Comparison of ENCODE assay signal across 13 cellular contexts in the genomic region with DNA sequence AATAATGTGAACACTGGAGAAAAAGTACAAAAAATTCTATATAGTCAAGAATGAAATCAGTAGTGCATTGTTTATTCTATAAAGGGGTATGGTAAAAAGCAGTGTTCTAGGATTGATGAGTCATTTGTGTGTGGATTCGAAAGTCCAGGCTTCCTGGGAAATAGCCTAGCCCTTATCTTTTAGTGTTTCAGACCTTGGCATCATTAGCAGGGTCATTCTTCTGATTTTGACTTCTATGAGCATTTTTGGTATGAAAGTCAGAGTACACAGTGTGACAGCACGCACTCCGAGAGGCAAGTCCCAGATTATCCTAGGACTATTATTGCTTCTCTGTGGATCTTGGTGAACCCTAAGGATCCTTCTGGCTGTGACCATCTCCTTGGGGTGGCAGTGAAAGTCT. TPM values are rescaled to one million over a fixed set of nuclear protein-coding genes. Genes with fewer than 3 reads are reported as not detected.
A peak's percentile ranks its signal among the peaks of the same experiment; 100 is the strongest.
DNase-seq lines count a peak whose midpoint lies in the region; ATAC-seq and TF ChIP-seq lines count a peak whose summit lies in the region.
"Had no signal": no experiment of that assay in that cellular context is flagged by ENCODE, and none has a peak within 500 bp of the region (broad histone marks: within the 10 kb centered on the region; RNA-seq: fewer than 3 reads in every experiment).

No MANE protein-coding gene starts in this region.

- H3K23ac ChIP-seq in IMR-90 (ENCODE audit: low read depth, low read length) = no peak overlapping the region

- H2BK20ac ChIP-seq in IMR-90 (ENCODE audit: low read depth, low read length) = no peak overlapping the region

- no peak overlapping the region for H4K91ac ChIP-seq in IMR-90 (ENCODE audit: insufficient read depth, low read depth, low read length)

- H2AK5ac ChIP-seq in IMR-90 (ENCODE audit: low read depth, low read length) = no peak overlapping the region

- H4K5ac ChIP-seq in IMR-90 (ENCODE audit: low read depth, low read length) = no peak overlapping the region

- in situ Hi-C loops in IMR-90 (cut with MboI; ENCODE audit: low sequenced_read_pairs) = no loop called here

- peak; percentile 22 for DNase-seq in IMR-90
- no peak for DNase-seq in body of pancreas
- no peak for DNase-seq in left colon
- DNase-seq in thoracic aorta (ENCODE audit: low spot score) = no peak
- DNase-seq in DMS153 treated with DMSO at 0.1 percent for 48 hours (lab: John Stamatoyannopoulos, UW; ENCODE audit: unreplicated experiment) = no peak
- no peak for DNase-seq in GM10248 (ENCODE audit: extremely low spot score)
- DNase-seq in AG08395 (ENCODE audit: low spot score) = no peak
- DNase-seq: activated CD4-positive, alpha-beta T cell treated with anti-CD3 and anti-CD28 coated beads for 36 hours; activated CD8-positive, alpha-beta memory T cell treated with anti-CD3 and anti-CD28 coated beads, Interleukin-2, amount 10 ng/mL, durations not matched to agents 7 days and 5 days; HFFc6; MM.1S; NCI-H1930 had no signal

- WGBS in IMR-90 (ENCODE audit: extremely low coverage in 2 of 2, insufficient read length in 1 of 2), 2 experiments = no CpG with 5 or more reads among the region's 3 CpGs
- WGBS in body of pancreas, 2 donors = 45 to 51% methylated on average over 3 of the region's 3 CpGs

- POLR2A ChIA-PET in IMR-90 (lab: Charles Lee; ENCODE audit: unreplicated experiment) = no interaction called here
- POLR2A ChIA-PET in GM10248 (lab: Yijun Ruan, JAX) = no interaction called here

- H2BK5ac ChIP-seq in IMR-90 (ENCODE audit: low read depth, low read length, poor library complexity, severe bottlenecking) = no peak overlapping the region

- H3K9ac ChIP-seq in IMR-90 (ENCODE audit: low read depth, low read length) = no peak overlapping the region

- no peak overlapping the region for H4K8ac ChIP-seq in IMR-90 (ENCODE audit: low read depth in 2 of 2, low read length in 2 of 2)

- no TSS peak for BruUV-seq in IMR-90 (replicated peaks; lab: Mats Ljungman, UMichigan)

- CTCF ChIA-PET in IMR-90 (lab: Yijun Ruan, JAX) (no interaction called here), GM10248 (lab: Yijun Ruan, JAX) (interaction anchor here (1.3 kb wide), 1 partner anchor 9 kb away, joined by 3 read pairs; no protein-coding TSS in a partner anchor)

- no peak overlapping the region for H3K18ac ChIP-seq in IMR-90 (ENCODE audit: low read depth, low read length)

- ATAC-seq in IMR-90 (ENCODE audit: low read depth) (peak; percentile 73), body of pancreas (peak; percentile 58), left colon (peak; percentile 78), thoracic aorta (ENCODE audit: insufficient number of reproducible peaks, low FRiP score, low read depth) (peak; percentile 76)
- ATAC-seq: activated CD4-positive, alpha-beta T cell treated with anti-CD3 and anti-CD28 coated beads for 36 hours; activated CD8-positive, alpha-beta memory T cell treated with anti-CD3 and anti-CD28 coated beads, Interleukin-2, amount 10 ng/mL, durations not matched to agents 7 days and 5 days had no signal

- dilution Hi-C loops in IMR-90 (cut with HindIII; ENCODE audit: low sequenced_read_pairs, unreplicated experiment) = no loop called here

- no peak overlapping the region for H2AK9ac ChIP-seq in IMR-90 (replicated peaks; ENCODE audit: low read depth, low read length, poor library complexity)

- no peak overlapping the region for H2AFZ ChIP-seq in IMR-90 (replicated peaks; ENCODE audit: low read length, poor library complexity)

- TF ChIP-seq RAD21 in IMR-90 (IDR thresholded peaks at IDR 0.05; ENCODE audit: low read length) = no peak

- TF ChIP-seq CTCF in IMR-90 (conservative IDR thresholded peaks at IDR 0.05; ENCODE audit: low read depth, low read length) = no peak
- TF ChIP-seq CTCF in body of pancreas (IDR thresholded peaks at IDR 0.05) = no peak
- TF ChIP-seq CTCF in thoracic aorta (IDR thresholded peaks at IDR 0.05) = no peak
- no peak for TF ChIP-seq CTCF in GM10248 (IDR thresholded peaks at IDR 0.05; ENCODE audit: control extremely low read depth, extremely low read depth, low read depth, missing control alignments)

- H3K36me3 ChIP-seq in IMR-90 (ENCODE audit: control insufficient read depth, insufficient read depth, low read length) (no peaks in the 10 kb centered on the region), body of pancreas (replicated peaks in 1 of 2; ENCODE audit: insufficient read depth in 1 of 2, low read depth in 2 of 2) (no peaks in the 10 kb centered on the region), thoracic aorta (no peaks in the 10 kb centered on the region)
- H3K36me3 ChIP-seq: prostate gland had no signal

- no peaks in the 10 kb centered on the region for H3K9me1 ChIP-seq in IMR-90 (ENCODE audit: insufficient read depth, low read length)

- H3K27ac ChIP-seq in IMR-90 (ENCODE audit: insufficient read depth, low read length) (no peak overlapping the region), body of pancreas (no peak overlapping the region), thoracic aorta (peak overlapping the region; percentile 67 to 70)
- H3K27ac ChIP-seq: prostate gland had no signal

- intact Hi-C loops in IMR-90 (cut with micrococcal nuclease) = no loop called here
- intact Hi-C loops in body of pancreas (cut with DNase I) = no loop called here
- intact Hi-C loops in left colon (cut with DNase I, micrococcal nuclease) = loop anchor here in 1 of 2 donors (10.0 kb wide), 1 partner anchor 257 kb away; no protein-coding TSS in a partner anchor

- no peaks in the 10 kb centered on the region; a peak in 1 of 4 replicates for H3K79me1 ChIP-seq in IMR-90 (ENCODE audit: low read depth in 1 of 2, low read length in 2 of 2)

- no peaks in the 10 kb centered on the region for H4K20me1 ChIP-seq in IMR-90 (ENCODE audit: insufficient read depth, low read length)

- no peak overlapping the region for H3K4me2 ChIP-seq in IMR-90 (ENCODE audit: low read depth, low read length)

- H3K14ac ChIP-seq in IMR-90 (replicated peaks; ENCODE audit: low read depth, low read length) = no peak overlapping the region

- H3K56ac ChIP-seq in IMR-90 (ENCODE audit: extremely low read depth, insufficient read depth, low read length) = no peak overlapping the region

- H3K27me3 ChIP-seq in IMR-90 (ENCODE audit: control insufficient read depth, insufficient read depth, low read length) = no peaks in the 10 kb centered on the region
- no peaks in the 10 kb centered on the region for H3K27me3 ChIP-seq in body of pancreas
- H3K27me3 ChIP-seq in thoracic aorta (replicated peaks; ENCODE audit: insufficient read depth) = no peaks in the 10 kb centered on the region

- H2BK120ac ChIP-seq in IMR-90 (ENCODE audit: low read depth, low read length) = no peak overlapping the region

- no peak overlapping the region for H3K4ac ChIP-seq in IMR-90 (ENCODE audit: low read depth, low read length)

- H3K9me3 ChIP-seq in IMR-90 (ENCODE audit: control insufficient read depth, insufficient read depth, low read length) (no peaks in the 10 kb centered on the region), body of pancreas (no peaks in the 10 kb centered on the region), thoracic aorta (no peaks in the 10 kb centered on the region)
- H3K9me3 ChIP-seq: prostate gland had no signal

- no peak overlapping the region for H3K4me3 ChIP-seq in IMR-90 (ENCODE audit: insufficient read depth, low read depth, low read length)
- H3K4me3 ChIP-seq in body of pancreas = no peak overlapping the region
- no peak overlapping the region for H3K4me3 ChIP-seq in thoracic aorta
- H3K4me3 ChIP-seq: prostate gland had no signal

- H3K4me1 ChIP-seq in IMR-90 (ENCODE audit: control insufficient read depth, insufficient read depth, low read length) = no peaks in the 10 kb centered on the region
- peaks cover 16% of the 10 kb centered on the region for H3K4me1 ChIP-seq in body of pancreas
- H3K4me1 ChIP-seq in thoracic aorta (ENCODE audit: control insufficient read depth in 1 of 2, low read depth in 2 of 2) = peaks cover 14 to 41% of the 10 kb centered on the region in 2 donors
- H3K4me1 ChIP-seq: prostate gland had no signal

- TF ChIP-seq POLR2A in IMR-90 (IDR thresholded peaks at IDR 0.05; ENCODE audit: low read depth, low read length) (no peak), body of pancreas (IDR thresholded peaks at IDR 0.05) (no peak)

- no peak overlapping the region for H2BK15ac ChIP-seq in IMR-90 (ENCODE audit: low read depth, low read length)

TF ChIP-seq in IMR-90, 13 proteins besides CTCF, POLR2A, EP300 and RAD21:
- peak; percentile 29; the same call in 1 of the 2 replicates for TF ChIP-seq FOS (IDR thresholded peaks at IDR 0.05; ENCODE audit: low read depth, low read length)
- TF ChIP-seq NFE2L2 (IDR thresholded peaks at IDR 0.05; ENCODE audit: low read depth, low read length) = no peak
- no peak for TF ChIP-seq RCOR1 (IDR thresholded peaks at IDR 0.05; ENCODE audit: insufficient replicate concordance, low read length)
- TF ChIP-seq, protein P1, sequence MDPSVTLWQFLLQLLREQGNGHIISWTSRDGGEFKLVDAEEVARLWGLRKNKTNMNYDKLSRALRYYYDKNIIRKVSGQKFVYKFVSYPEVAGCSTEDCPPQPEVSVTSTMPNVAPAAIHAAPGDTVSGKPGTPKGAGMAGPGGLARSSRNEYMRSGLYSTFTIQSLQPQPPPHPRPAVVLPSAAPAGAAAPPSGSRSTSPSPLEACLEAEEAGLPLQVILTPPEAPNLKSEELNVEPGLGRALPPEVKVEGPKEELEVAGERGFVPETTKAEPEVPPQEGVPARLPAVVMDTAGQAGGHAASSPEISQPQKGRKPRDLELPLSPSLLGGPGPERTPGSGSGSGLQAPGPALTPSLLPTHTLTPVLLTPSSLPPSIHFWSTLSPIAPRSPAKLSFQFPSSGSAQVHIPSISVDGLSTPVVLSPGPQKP (IDR thresholded peaks at IDR 0.05; ENCODE audit: borderline replicate concordance, low read depth, low read length) = no peak

RNA-seq across cellular contexts. Expression of a gene that starts 16.9 kb away (rescaled TPM):
- total RNA-seq in IMR-90 (2012; rRNA removed) (2.8 and 3.0 TPM in 2 replicates), body of pancreas (10 to 100 TPM; 11.2 to 12.2 TPM), left colon (10 to 100 TPM; 56.5 to 79.8 TPM), thoracic aorta (10 to 100 TPM; 41.2 to 63.7 TPM)
- polyA plus RNA-seq in IMR-90 (2012; rRNA removed) = 1.3 and 1.5 TPM in 2 replicates
- polyA plus RNA-seq in IMR-90 (2012; cell fraction: cytosol; rRNA removed) = 0.86 and 1.6 TPM in 2 replicates
- polyA plus RNA-seq in IMR-90 (2012; cell fraction: nucleus; rRNA removed; ENCODE audit: low replicate concordance) = 1.7 and 2.4 TPM in 2 replicates

Comparison
In these comparisons a context has a peak if more than half of its experiments do, and no peak if none do; other contexts are left out.
1. H3K27ac ChIP-seq: peak in thoracic aorta (2 of 2); none in IMR-90 (single experiment) and body of pancreas (0 of 4).
2. Peak in every context shown above with its lines, with median percentiles within 50 percentile points of each other: ATAC-seq.